Comparison of ENCODE assay signal across 17 cellular contexts in the genomic region with DNA sequence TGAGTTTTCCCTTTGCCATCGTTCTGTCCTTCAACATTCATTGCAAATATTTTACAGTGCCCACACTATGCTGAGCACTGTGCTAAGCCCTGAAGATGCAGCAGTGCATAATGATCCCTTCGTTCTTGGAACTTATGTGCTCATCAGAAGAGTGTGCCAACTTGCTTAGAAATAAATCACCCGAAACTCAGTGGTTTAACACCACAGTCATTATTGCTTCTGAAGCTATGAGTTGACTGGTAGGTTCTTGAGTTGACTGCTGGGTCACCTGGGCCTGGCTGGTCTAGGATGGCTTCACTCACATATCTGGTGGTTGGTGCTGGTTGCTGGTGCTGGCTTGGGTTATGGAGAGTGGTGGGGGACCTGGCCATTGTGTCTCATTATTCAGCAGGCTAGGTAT. TPM values are rescaled to one million over a fixed set of nuclear protein-coding genes. Genes with fewer than 3 reads are reported as not detected.
"Had no signal": no experiment of that assay in that cellular context is flagged by ENCODE, and none has a peak within 500 bp of the region (broad histone marks: within the 10 kb centered on the region; RNA-seq: fewer than 3 reads in every experiment).

No MANE protein-coding gene starts in this region.

- ATAC-seq: body of pancreas, gastroesophageal sphincter, heart right ventricle, left colon, pancreas, Right ventricle myocardium inferior, sciatic nerve had no signal

- H3K27ac Mint-ChIP-seq: activated B cell treated with CpG ODN at 0.5 μM for 24 hours; activated naive CD4-positive, alpha-beta T cell treated with anti-CD3 and anti-CD28 coated beads, Interleukin-2, amount 50 U/mL, for 24 hours; activated T-helper 1 cell treated with anti-CD3 and anti-CD28 coated beads, Interleukin-12 subunit alpha, Interleukin-12 subunit beta, Interleukin-2, Interleukin-4 antibody, amounts not matched to agents 30 ng/mL and 10 ng/mL and 1 ng/mL, durations not matched to agents 14 hours and 24 hours and 36 hours; T-helper 2 cell treated with Interferon-gamma antibody and Interleukin-4, amounts not matched to agents 5 μg/mL and 100 μg/mL, for 36 hours had no signal

- H3K9me3 Mint-ChIP-seq: activated B cell treated with CpG ODN at 0.5 μM for 24 hours; activated naive CD4-positive, alpha-beta T cell treated with anti-CD3 and anti-CD28 coated beads, Interleukin-2, amount 50 U/mL, for 24 hours; activated T-helper 1 cell treated with anti-CD3 and anti-CD28 coated beads, Interleukin-12 subunit alpha, Interleukin-12 subunit beta, Interleukin-2, Interleukin-4 antibody, amounts not matched to agents 30 ng/mL and 10 ng/mL and 1 ng/mL, durations not matched to agents 14 hours and 24 hours and 36 hours; T-helper 2 cell treated with Interferon-gamma antibody and Interleukin-4, amounts not matched to agents 5 μg/mL and 100 μg/mL, for 36 hours had no signal

- H3K27me3 Mint-ChIP-seq: activated B cell treated with CpG ODN at 0.5 μM for 24 hours; activated naive CD4-positive, alpha-beta T cell treated with anti-CD3 and anti-CD28 coated beads, Interleukin-2, amount 50 U/mL, for 24 hours had no signal

- H3K4me1 Mint-ChIP-seq: activated B cell treated with CpG ODN at 0.5 μM for 24 hours had no signal

- DNase-seq: activated B cell treated with CpG ODN at 0.5 μM for 24 hours; body of pancreas; caudate nucleus; erythroblast; heart right ventricle; left colon; mammary epithelial cell; pancreas; stimulated activated naive CD4-positive, alpha-beta T cell treated with Interleukin-2 at 50 U/mL for 16 hours; upper lobe of left lung had no signal

- H3K4me3 Mint-ChIP-seq: activated B cell treated with CpG ODN at 0.5 μM for 24 hours; activated naive CD4-positive, alpha-beta T cell treated with anti-CD3 and anti-CD28 coated beads, Interleukin-2, amount 50 U/mL, for 24 hours; activated T-helper 1 cell treated with anti-CD3 and anti-CD28 coated beads, Interleukin-12 subunit alpha, Interleukin-12 subunit beta, Interleukin-2, Interleukin-4 antibody, amounts not matched to agents 30 ng/mL and 10 ng/mL and 1 ng/mL, durations not matched to agents 14 hours and 24 hours and 36 hours; T-helper 2 cell treated with Interferon-gamma antibody and Interleukin-4, amounts not matched to agents 5 μg/mL and 100 μg/mL, for 36 hours had no signal

- FAIRE-seq: colon, pancreas had no signal

RNA-seq across cellular contexts. Expression of a gene that starts 20.9 kb away (rescaled TPM):
- total RNA-seq: activated B cell treated with CpG ODN at 0.5 μM for 24 hours had no signal
